In genomic region chr1:31761883-31762282, GRCh38 we compare ENCODE assay signal across 10 cellular contexts. TPM values are rescaled to one million over a fixed set of nuclear protein-coding genes. Genes with fewer than 3 reads are reported as not detected.
A peak's percentile ranks its signal among the peaks of the same experiment; 100 is the strongest.
DNase-seq lines count a peak whose midpoint lies in the region; ATAC-seq, FAIRE-seq and TF ChIP-seq lines count a peak whose summit lies in the region.
"Had no signal": no experiment of that assay in that cellular context is flagged by ENCODE, and none has a peak within 500 bp of the region (broad histone marks: within the 10 kb centered on the region; RNA-seq: fewer than 3 reads in every experiment).

No MANE protein-coding gene starts in this region.

- TF ChIP-seq CTCF in PC-3 (conservative IDR thresholded peaks at IDR 0.05; ENCODE audit: low read depth, low read length) (no peak), fibroblast of mammary gland (conservative IDR thresholded peaks at IDR 0.05; ENCODE audit: control insufficient read depth, insufficient read depth, low read depth, low read length) (no peak), GM10266 (IDR thresholded peaks at IDR 0.05; ENCODE audit: control insufficient read depth, insufficient read depth, low read depth, missing control alignments) (no peak), pancreas (IDR thresholded peaks at IDR 0.05) (no peak)

- H2AK5ac ChIP-seq in trophoblast cell (ENCODE audit: low read length): no peak overlapping the region

- peaks cover 11% of the 10 kb centered on the region for H3K4me1 Mint-ChIP-seq in T-helper 2 cell treated with Interferon-gamma antibody and Interleukin-4, amounts not matched to agents 5 μg/mL and 100 μg/mL, for 36 hours (ENCODE audit: low read depth)

- no peak overlapping the region for H4K91ac ChIP-seq in trophoblast cell (ENCODE audit: low read depth, low read length)

- WGBS in trophoblast cell (ENCODE audit: extremely low coverage, insufficient coverage, insufficient read length): no CpG with 5 or more reads among the region's 6 CpGs
- 64 to 65% methylated on average over 6 of the region's 6 CpGs for WGBS in pancreas, 2 donors

- H3F3A ChIP-seq in PC-3 (ENCODE audit: low read length, unreplicated experiment): no peaks in the 10 kb centered on the region

- H3K4me1 ChIP-seq in PC-3 (ENCODE audit: insufficient read depth, low read length) (peaks cover 24% of the 10 kb centered on the region), trophoblast cell (ENCODE audit: control insufficient read depth in 1 of 2, insufficient read depth in 2 of 2, low read length in 2 of 2) (peaks cover 22 to 32% of the 10 kb centered on the region in 2 experiments), pancreas (peaks cover 0 to 6% (median 0%) of the 10 kb centered on the region in 3 donors)

- H3K27me3 ChIP-seq in PC-3 (ENCODE audit: low read length): no peaks in the 10 kb centered on the region
- H3K27me3 ChIP-seq in trophoblast cell (ENCODE audit: insufficient read depth, low read length): peaks cover 16% of the 10 kb centered on the region
- peaks cover 0 to 8% (median 0%) of the 10 kb centered on the region in 4 donors for H3K27me3 ChIP-seq in pancreas

- peaks cover 55% of the 10 kb centered on the region for H3K27me3 Mint-ChIP-seq in T-helper 2 cell treated with Interferon-gamma antibody and Interleukin-4, amounts not matched to agents 5 μg/mL and 100 μg/mL, for 36 hours (ENCODE audit: low read depth)

- H3K4me2 ChIP-seq in PC-3 (ENCODE audit: low read length): peak overlapping the region; percentile 100
- peak overlapping the region; percentile 98 for H3K4me2 ChIP-seq in trophoblast cell (ENCODE audit: low read length)

- H4K12ac ChIP-seq in trophoblast cell (ENCODE audit: low read depth, low read length): no peak overlapping the region

- peak overlapping the region; percentile 99 for H3K4me3 ChIP-seq in PC-3 (ENCODE audit: low read length)
- H3K4me3 ChIP-seq in fibroblast of mammary gland (ENCODE audit: control insufficient read depth, low read depth, low read length): no peak overlapping the region
- H3K4me3 ChIP-seq in trophoblast cell (ENCODE audit: low read depth, low read length): no peak overlapping the region
- no peak overlapping the region for H3K4me3 ChIP-seq in pancreas

- H3K27ac ChIP-seq in PC-3 (ENCODE audit: low read length) (no peak overlapping the region), trophoblast cell (ENCODE audit: low read depth, low read length) (no peak overlapping the region), pancreas (no peak overlapping the region)
- H3K27ac ChIP-seq: neutrophil had no signal

- CTCF ChIA-PET in PC-3 (lab: Charles Lee): interaction anchor here (0.5 to 0.9 kb wide), 4 partner anchors 10 to 199 kb away, joined by 4 to 7 read pairs (median 5); no protein-coding TSS in a partner anchor

- no peak overlapping the region for H4K8ac ChIP-seq in trophoblast cell (ENCODE audit: low read depth, low read length)

- no peak overlapping the region for H2AFZ ChIP-seq in PC-3 (ENCODE audit: low read length)
- no peak overlapping the region for H2AFZ ChIP-seq in trophoblast cell (ENCODE audit: insufficient read depth, low read length, poor library complexity)

- no peak for ATAC-seq in PC-3
- ATAC-seq in pancreas: no peak

- no peak overlapping the region for H3K23ac ChIP-seq in trophoblast cell (ENCODE audit: low read length)

- H3K14ac ChIP-seq in trophoblast cell (ENCODE audit: low read length): no peak overlapping the region

- no peaks in the 10 kb centered on the region for H3K9me3 Mint-ChIP-seq in T-helper 2 cell treated with Interferon-gamma antibody and Interleukin-4, amounts not matched to agents 5 μg/mL and 100 μg/mL, for 36 hours

- no peak overlapping the region for H2BK12ac ChIP-seq in trophoblast cell (ENCODE audit: low read length)

- H3K9me2 ChIP-seq in PC-3 (replicated peaks; ENCODE audit: low read length): no peaks in the 10 kb centered on the region

- H3K27ac Mint-ChIP-seq in T-helper 2 cell treated with Interferon-gamma antibody and Interleukin-4, amounts not matched to agents 5 μg/mL and 100 μg/mL, for 36 hours: no peak overlapping the region

- H3K36me3 Mint-ChIP-seq in T-helper 2 cell treated with Interferon-gamma antibody and Interleukin-4, amounts not matched to agents 5 μg/mL and 100 μg/mL, for 36 hours (ENCODE audit: low read depth): no peaks in the 10 kb centered on the region

- intact Hi-C loops in PC-3 (cut with micrococcal nuclease) (loop anchor here (1.0 to 5.0 kb wide), 4 partner anchors 27 to 175 kb away; partner anchors contain the start of gene PTP4A2), pancreas (cut with DNase I) (no loop called here)

- H3K9ac ChIP-seq in PC-3 (ENCODE audit: low read length) (no peak overlapping the region), trophoblast cell (ENCODE audit: low read length) (no peak overlapping the region)

- H3K9me3 ChIP-seq in PC-3 (ENCODE audit: low read length): no peaks in the 10 kb centered on the region
- peaks cover 4% of the 10 kb centered on the region for H3K9me3 ChIP-seq in trophoblast cell (ENCODE audit: insufficient read depth, low read depth, low read length)
- no peaks in the 10 kb centered on the region for H3K9me3 ChIP-seq in pancreas
- H3K9me3 ChIP-seq: neutrophil had no signal

- H3K36me3 ChIP-seq in PC-3 (ENCODE audit: low read depth, low read length): no peaks in the 10 kb centered on the region
- H3K36me3 ChIP-seq in trophoblast cell (ENCODE audit: control insufficient read depth in 1 of 2, insufficient read depth in 2 of 2, low read length in 2 of 2): no peaks in the 10 kb centered on the region
- H3K36me3 ChIP-seq in pancreas: no peaks in the 10 kb centered on the region
- H3K36me3 ChIP-seq: neutrophil had no signal

- H3K79me2 ChIP-seq in PC-3 (ENCODE audit: low read length) (0 out of 2 replicates have a peak, but pooled peaks cover 5% of the 10 kb centered on the region), trophoblast cell (ENCODE audit: control insufficient read depth, insufficient read depth, low read length, poor library complexity) (peaks cover 2% of the 10 kb centered on the region)

- BruUV-seq in PC-3 (replicated peaks; lab: Mats Ljungman, UMichigan): no TSS peak

- no peak overlapping the region for H2BK5ac ChIP-seq in trophoblast cell (ENCODE audit: low read depth, low read length, poor library complexity)

- peak overlapping the region; percentile 24 for H3K4me3 Mint-ChIP-seq in T-helper 2 cell treated with Interferon-gamma antibody and Interleukin-4, amounts not matched to agents 5 μg/mL and 100 μg/mL, for 36 hours

- FAIRE-seq in pancreas (lab: Jason Lieb, UNC): no peak
- FAIRE-seq: colon had no signal

- no peak overlapping the region for H3K18ac ChIP-seq in trophoblast cell (ENCODE audit: low read length)

- POLR2A ChIA-PET in PC-3 (lab: Charles Lee; ENCODE audit: unreplicated experiment): interaction anchor here (0.6 to 0.7 kb wide), 2 partner anchors 89 to 252 kb away, joined by 3 to 9 read pairs; no protein-coding TSS in a partner anchor

- no peak for DNase-seq in T-helper 2 cell treated with Interferon-gamma antibody and Interleukin-4, amounts not matched to agents 5 μg/mL and 100 μg/mL, for 36 hours (ENCODE audit: low spot score)
- DNase-seq in T-helper 2 cell (no peak), PC-3 (peak; percentile 50), fibroblast of mammary gland (ENCODE audit: low read depth) (peak; percentile 66), trophoblast cell (peak in 1 of 2 donors; percentile 22), GM10266 (ENCODE audit: extremely low spot score) (no peak), NCI-H2227 (lab: John Stamatoyannopoulos, UW; ENCODE audit: unreplicated experiment) (no peak), pancreas (no peak)

- H2BK120ac ChIP-seq in trophoblast cell (ENCODE audit: insufficient read depth, low read length, poor library complexity): no peak overlapping the region

- no peak overlapping the region for H3K4ac ChIP-seq in trophoblast cell (ENCODE audit: low read depth, low read length)

- no peaks in the 10 kb centered on the region for H4K20me1 ChIP-seq in PC-3 (ENCODE audit: low read length)

- H3K79me1 ChIP-seq in trophoblast cell (ENCODE audit: low read length): peaks cover 15% of the 10 kb centered on the region

RNA-seq across cellular contexts. Expression of gene ADGRB2, which starts 2.3 kb away (rescaled TPM):
- total RNA-seq in PC-3 (2014; rRNA removed): 12.3 and 15.7 TPM in 2 replicates
- 9.6 and 10.2 TPM in 2 replicates for polyA plus RNA-seq in trophoblast cell (2013)
- 1 to 10 TPM in 1 of 6 donors, under 1 TPM in 5; 0.12 to 1.3 (median 0.43) TPM for total RNA-seq in pancreas
- polyA plus RNA-seq in pancreas: under 1 TPM; 0.23 to 0.49 TPM

RNA-seq across cellular contexts. Expression of gene SPOCD1, which starts 53.9 kb away (rescaled TPM):
- total RNA-seq in PC-3 (2014; rRNA removed) (4.1 and 5.4 TPM in 2 replicates), pancreas (under 1 TPM in 3 of 6 donors, not detected in 3; 0.06 to 0.69 (median 0.15) TPM)
- polyA plus RNA-seq in trophoblast cell (2013): 0.83 and 0.87 TPM in 2 replicates
- polyA plus RNA-seq in pancreas: under 1 TPM in 1 of 2 donors, not detected in 1; 0.16 TPM

RNA-seq across cellular contexts. Expression of gene COL16A1, which starts 58.1 kb away (rescaled TPM):
- total RNA-seq in PC-3 (2014; rRNA removed): 1.7 and 5.0 TPM in 2 replicates
- polyA plus RNA-seq in trophoblast cell (2013): 43.1 and 44.2 TPM in 2 replicates
- total RNA-seq in pancreas: 10 to 100 TPM in 3 of 6 donors, 1 to 10 TPM in 3; 3.3 to 26.7 (median 8.0) TPM
- polyA plus RNA-seq in pancreas: 10 to 100 TPM; 15.1 to 19.3 TPM

Comparison
In these comparisons a context has a peak if more than half of its experiments do, and no peak if none do; other contexts are left out.
1. DNase-seq: peak in PC-3 (single experiment) and fibroblast of mammary gland (single experiment); none in T-helper 2 cell treated with Interferon-gamma antibody and Interleukin-4, amounts not matched to agents 5 μg/mL and 100 μg/mL, for 36 hours (single experiment), T-helper 2 cell (0 of 5), GM10266 (single experiment), NCI-H2227 (single experiment) and pancreas (0 of 6).